ENCODE assay signal across 27 cellular contexts in the genomic region with DNA sequence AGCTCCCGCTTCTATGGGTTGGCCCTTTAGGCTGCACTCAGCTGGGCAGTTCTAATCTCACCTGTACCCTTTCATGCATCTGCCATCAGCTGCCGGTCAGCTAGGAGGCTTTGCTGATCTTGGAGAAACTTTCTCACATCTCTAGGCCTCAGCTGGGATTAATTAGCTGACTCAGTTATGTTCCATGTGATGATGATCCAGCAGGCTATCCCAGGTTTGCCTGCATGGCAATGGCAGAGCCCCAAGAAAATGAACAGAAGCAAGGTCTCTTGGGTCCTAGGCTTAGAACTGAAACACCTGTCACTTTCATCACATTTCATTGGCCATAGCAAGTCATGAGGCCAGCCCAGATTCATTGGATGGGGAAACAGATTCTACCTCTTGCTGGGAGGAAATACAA.
DNase-seq lines count a peak whose midpoint lies in the region; ATAC-seq, FAIRE-seq and TF ChIP-seq lines count a peak whose summit lies in the region.
"Had no signal": no experiment of that assay in that cellular context is flagged by ENCODE, and none has a peak within 500 bp of the region (broad histone marks: within the 10 kb centered on the region; RNA-seq: fewer than 3 reads in every experiment).

No MANE protein-coding gene starts in this region.

- no peak for ATAC-seq in A549
- ATAC-seq in GM19328 (IDR thresholded peaks at IDR 0.05; ENCODE audit: unreplicated experiment): no peak
- no peak for ATAC-seq in HG03135 (IDR thresholded peaks at IDR 0.05; ENCODE audit: unreplicated experiment)
- ATAC-seq: activated CD4-positive, CD25-positive, alpha-beta regulatory T cell treated with anti-CD3 and anti-CD28 coated beads, Interleukin-2, amount 50 U/mL, for 24 hours; activated T-cell treated with anti-CD3 and anti-CD28 coated beads, Interleukin-2, amount 50 U/mL, for 72 hours; GM12878; mucosa of descending colon; natural killer cell treated with Interleukin-12 subunit alpha and Interleukin-12 subunit beta and Interleukin-15 and Interleukin-18, amount 100 ng/mL, for 72 hours; stimulated activated effector memory CD8-positive, alpha-beta T cell treated with anti-CD3 and anti-CD28 coated beads, Interleukin-12 subunit alpha, Interleukin-12 subunit beta, amount 100 ng/mL, for 72 hours; T-helper 17 cell had no signal

- no peak for TF ChIP-seq RAD21 in A549 (conservative IDR thresholded peaks at IDR 0.05 in 1 of 2, IDR thresholded peaks at IDR 0.05 in 1 of 2)

- WGBS in A549 (ENCODE audit: missing lambda C conversion rate): 57% methylated on average over 2 of the region's 2 CpGs

- H3K4me3 ChIP-seq in A549: no peak overlapping the region
- no peak overlapping the region for H3K4me3 ChIP-seq in BLaER1
- no peak overlapping the region for H3K4me3 ChIP-seq in HL-60 (replicated peaks; ENCODE audit: insufficient read depth, low read length)
- H3K4me3 ChIP-seq in astrocyte of the spinal cord (ENCODE audit: low read depth, low read length): no peak overlapping the region
- H3K4me3 ChIP-seq: esophagus muscularis mucosa, GM12878, HAP-1, mucosa of descending colon, transverse colon had no signal

- H3K27me3 ChIP-seq in BLaER1 (no peaks in the 10 kb centered on the region), HL-60 (ENCODE audit: insufficient read depth, poor library complexity, severe bottlenecking) (no peaks in the 10 kb centered on the region)
- H3K27me3 ChIP-seq: esophagus muscularis mucosa, transverse colon had no signal

- DNase-seq in A549 (ENCODE audit: low read depth in 1 of 2, low spot score in 1 of 2) (no peak), HL-60 (ENCODE audit: low read depth in 1 of 2, low spot score in 1 of 2) (no peak), astrocyte of the spinal cord (ENCODE audit: low read depth, low spot score) (peak; percentile 16), SIG-M5 treated with dmso at 0.1 percent for 504 hours (lab: John Stamatoyannopoulos, UW; ENCODE audit: unreplicated experiment) (no peak), SHP77 treated with DMSO at 0.1 percent for 48 hours (lab: John Stamatoyannopoulos, UW) (no peak)
- DNase-seq: ACHN; activated CD4-positive, alpha-beta T cell treated with anti-CD3 and anti-CD28 coated beads, Interleukin-2, amount 50 U/mL, for 4 hours; activated T-cell treated with anti-CD3 and anti-CD28 coated beads, Interleukin-2, amount 50 U/mL, for 72 hours; CD4-positive, CD25-positive, alpha-beta regulatory T cell; hypothalamus; left cardiac atrium; mucosa of descending colon; NCI-H146; NCI-H446 treated with DMSO at 0.1 percent for 48 hours; occipital lobe; T-helper 17 cell; transverse colon had no signal

- in situ Hi-C loops in astrocyte of the spinal cord (cut with HindIII; ENCODE audit: low sequenced_read_pairs): no loop called here

- no peak for FAIRE-seq in A549 (lab: Jason Lieb, UNC)
- FAIRE-seq: endometrium, GM12878 had no signal

- POLR2A ChIA-PET in A549 (lab: Yijun Ruan, JAX): no interaction called here

- H3K36me3 ChIP-seq in BLaER1: 0 out of 2 replicates have a peak, but pooled peaks cover 5% of the 10 kb centered on the region
- H3K36me3 ChIP-seq: esophagus muscularis mucosa, HAP-1, transverse colon had no signal

- TF ChIP-seq EP300 in A549 (IDR thresholded peaks at IDR 0.05): no peak

- H3K27ac ChIP-seq in A549: no peak overlapping the region
- H3K27ac ChIP-seq in BLaER1: no peak overlapping the region
- peak overlapping the region; percentile 62 for H3K27ac ChIP-seq in HL-60 (replicated peaks)
- H3K27ac ChIP-seq: esophagus muscularis mucosa, transverse colon had no signal

- no peak overlapping the region for H3K4me2 ChIP-seq in A549
- peak overlapping the region; percentile 29; the same call in 1 of the 2 replicates for H3K4me2 ChIP-seq in BLaER1

- H3K4me1 ChIP-seq in A549 (no peaks in the 10 kb centered on the region), BLaER1 (peaks cover 11% of the 10 kb centered on the region)
- H3K4me1 ChIP-seq: transverse colon had no signal

- CTCF ChIA-PET in A549 (lab: Yijun Ruan, JAX): no interaction called here

- TF ChIP-seq CTCF in A549 (IDR thresholded peaks at IDR 0.05) (no peak), HL-60 (IDR thresholded peaks at IDR 0.05; ENCODE audit: insufficient read depth, low read length) (no peak), astrocyte of the spinal cord (IDR thresholded peaks at IDR 0.05; ENCODE audit: low read depth, low read length) (no peak)

- H3K9ac ChIP-seq in BLaER1: no peak overlapping the region

- TF ChIP-seq POLR2A in A549 (IDR thresholded peaks at IDR 0.05; ENCODE audit: low read length): no peak

- H4K20me1 ChIP-seq in BLaER1: no peaks in the 10 kb centered on the region

- H3K9me3 ChIP-seq in A549 (no peaks in the 10 kb centered on the region), BLaER1 (peaks cover 4% of the 10 kb centered on the region; the same call in 1 of the 2 replicates)
- H3K9me3 ChIP-seq: esophagus muscularis mucosa, HAP-1, mucosa of descending colon, transverse colon had no signal

TF ChIP-seq in A549, 52 proteins besides CTCF, POLR2A, EP300 and RAD21:
- TF ChIP-seq KDM1A (IDR thresholded peaks at IDR 0.05; ENCODE audit: low read depth): no peak
- peak; percentile 18 for TF ChIP-seq MAFK (IDR thresholded peaks at IDR 0.05; ENCODE audit: partially characterized antibody)
